Comparison of ENCODE assay signal across 23 cellular contexts in genomic region chr11:57936050-57936418, GRCh38.
"Had no signal": no experiment of that assay in that cellular context is flagged by ENCODE, and none has a peak within 500 bp of the region (broad histone marks: within the 10 kb centered on the region; RNA-seq: fewer than 3 reads in every experiment).

No MANE protein-coding gene starts in this region.

- H3K4me3 ChIP-seq: breast epithelium, PC-9, SK-N-MC had no signal

- DNase-seq: activated CD4-positive, alpha-beta T cell treated with anti-CD3 and anti-CD28 coated beads for 4 hours; activated CD8-positive, alpha-beta memory T cell treated with anti-CD3 and anti-CD28 coated beads, Interleukin-2, amount 50 U/mL, for 4 hours; activated CD8-positive, alpha-beta T cell treated with anti-CD3 and anti-CD28 coated beads for 36 hours; activated gamma-delta T cell treated with Interleukin-2 at 50 U/mL for 16 hours; activated naive CD4-positive, alpha-beta T cell treated with anti-CD3 and anti-CD28 coated beads, Interleukin-2, amount 10 ng/mL, durations not matched to agents 7 days and 5 days; activated naive CD8-positive, alpha-beta T cell treated with anti-CD3 and anti-CD28 coated beads for 36 hours; activated T-cell treated with anti-CD3 and anti-CD28 coated beads, Interleukin-2, amount 50 U/mL, for 72 hours; anterior cingulate cortex; central memory CD4-positive, alpha-beta T cell; MM.1S; NCI-H146; NCI-H187 treated with DMSO at 0.1 percent for 48 hours; NCI-H2081 treated with DMSO at 0.1 percent for 48 hours; NCI-H446; NCI-H524; PC-9; T-cell; T-helper 2 cell; T1000 had no signal

- H3K27me3 ChIP-seq: breast epithelium had no signal

- H3K9me3 ChIP-seq: breast epithelium had no signal

- H3K4me1 ChIP-seq: breast epithelium had no signal

- H3K27ac ChIP-seq: breast epithelium, KMS-11, PC-9, SK-N-MC had no signal

- ATAC-seq: activated CD4-positive, CD25-positive, alpha-beta regulatory T cell treated with anti-CD3 and anti-CD28 coated beads, Interleukin-2, amount 50 U/mL, for 24 hours; activated CD8-positive, alpha-beta T cell treated with anti-CD3 and anti-CD28 coated beads for 36 hours; activated T-cell treated with anti-CD3 and anti-CD28 coated beads, Interleukin-2, amount 50 U/mL, for 72 hours; T-cell had no signal

- H3K9ac ChIP-seq: KMS-11 had no signal

- H3K36me3 ChIP-seq: breast epithelium had no signal
